In the genomic region with DNA sequence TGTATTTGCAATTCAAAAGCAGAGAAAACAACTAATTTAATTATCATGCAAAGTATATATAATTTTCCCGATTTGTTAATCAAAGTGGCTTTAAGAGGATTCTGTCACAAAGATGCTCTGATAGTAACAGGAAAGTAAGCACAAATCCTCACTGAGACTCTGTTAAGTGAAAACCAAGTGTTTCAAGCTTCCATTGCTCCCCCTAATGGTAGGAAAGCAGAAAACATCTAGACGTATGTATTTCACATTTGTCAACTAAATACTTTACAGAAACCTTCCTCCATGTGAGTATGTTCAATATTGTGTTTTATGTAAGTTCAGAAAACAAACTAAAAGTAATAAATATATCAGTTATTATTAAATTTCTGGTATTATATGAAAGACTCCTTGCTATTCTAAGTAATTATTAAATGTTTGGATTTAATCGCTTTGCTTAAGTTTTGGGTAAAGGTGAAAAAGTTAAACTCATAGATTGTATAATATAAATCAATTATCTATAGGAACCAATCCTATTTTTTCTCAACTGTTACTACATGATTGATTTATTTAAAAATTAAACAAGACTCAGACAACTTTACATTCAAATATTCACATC, we compare ENCODE assay signal across 8 cellular contexts. TPM values are rescaled to one million over a fixed set of nuclear protein-coding genes. Genes with fewer than 3 reads are reported as not detected.
DNase-seq lines count a peak whose midpoint lies in the region; ATAC-seq and TF ChIP-seq lines count a peak whose summit lies in the region.

No MANE protein-coding gene starts in this region.

- peaks cover 0 to 4% (median 0%) of the 10 kb centered on the region in 3 donors for H3K4me1 ChIP-seq in gastroesophageal sphincter

- H3K27ac ChIP-seq in gastroesophageal sphincter = no peak overlapping the region

- H3K27me3 ChIP-seq in gastroesophageal sphincter = no peaks in the 10 kb centered on the region

- TF ChIP-seq CTCF in natural killer cell (IDR thresholded peaks at IDR 0.05) (peak; percentile 70), gastroesophageal sphincter (IDR thresholded peaks at IDR 0.05) (peak; percentile 25 to 64 (median 48))

- intact Hi-C loops in natural killer cell (cut with micrococcal nuclease) = no loop called here

- H3K4me3 Mint-ChIP-seq in natural killer cell = no peak overlapping the region
- no peak overlapping the region for H3K4me3 Mint-ChIP-seq in natural killer cell treated with Interleukin-12 subunit alpha and Interleukin-12 subunit beta and Interleukin-15 and Interleukin-18, amount 100 ng/mL, for 72 hours

- H3K27ac Mint-ChIP-seq in natural killer cell = no peak overlapping the region
- no peak overlapping the region for H3K27ac Mint-ChIP-seq in natural killer cell treated with Interleukin-12 subunit alpha and Interleukin-12 subunit beta and Interleukin-15 and Interleukin-18, amount 100 ng/mL, for 72 hours

- no peaks in the 10 kb centered on the region for H3K4me1 Mint-ChIP-seq in natural killer cell
- H3K4me1 Mint-ChIP-seq in natural killer cell treated with Interleukin-12 subunit alpha and Interleukin-12 subunit beta and Interleukin-15 and Interleukin-18, amount 100 ng/mL, for 72 hours (ENCODE audit: low read depth in 2 of 2) = no peaks in the 10 kb centered on the region

- no peak for TF ChIP-seq POLR2A in gastroesophageal sphincter (IDR thresholded peaks at IDR 0.05)

- H3K27me3 Mint-ChIP-seq in natural killer cell (ENCODE audit: low read depth in 2 of 2) = peaks cover 0 to 11% of the 10 kb centered on the region in 2 donors
- H3K27me3 Mint-ChIP-seq in natural killer cell treated with Interleukin-12 subunit alpha and Interleukin-12 subunit beta and Interleukin-15 and Interleukin-18, amount 100 ng/mL, for 72 hours = no peaks in the 10 kb centered on the region

- DNase-seq in natural killer cell = no peak
- DNase-seq in natural killer cell treated with Interleukin-12 subunit alpha and Interleukin-12 subunit beta and Interleukin-15 and Interleukin-18, amount 100 ng/mL, for 72 hours (ENCODE audit: low spot score) = no peak
- peak; percentile 53 for DNase-seq in MV-4-11 (lab: John Stamatoyannopoulos, UW)
- DNase-seq in SKM-1 treated with dmso at 0.1 percent for 144 hours (lab: John Stamatoyannopoulos, UW; ENCODE audit: unreplicated experiment) = peak; percentile 13
- peak; percentile 13 for DNase-seq in smooth muscle cell of the brain vasculature (ENCODE audit: low read depth, low spot score)
- no peak for DNase-seq in NK-92 treated with Interleukin-12 subunit alpha and Interleukin-12 subunit beta, amount 100 ng/mL, for 24 hours (lab: John Stamatoyannopoulos, UW)

- peak; percentile 39 to 65 (median 54) for ATAC-seq in natural killer cell
- no peak for ATAC-seq in natural killer cell treated with Interleukin-12 subunit alpha and Interleukin-12 subunit beta and Interleukin-15 and Interleukin-18, amount 100 ng/mL, for 72 hours
- peak; percentile 79 for ATAC-seq in HG02571 (IDR thresholded peaks at IDR 0.05; ENCODE audit: unreplicated experiment)
- no peak for ATAC-seq in gastroesophageal sphincter

- no peaks in the 10 kb centered on the region for H3K9me3 ChIP-seq in gastroesophageal sphincter

- H3K36me3 Mint-ChIP-seq in natural killer cell = no peaks in the 10 kb centered on the region
- H3K36me3 Mint-ChIP-seq in natural killer cell treated with Interleukin-12 subunit alpha and Interleukin-12 subunit beta and Interleukin-15 and Interleukin-18, amount 100 ng/mL, for 72 hours = no peaks in the 10 kb centered on the region

- no peak overlapping the region for H3K4me3 ChIP-seq in gastroesophageal sphincter

- 32% methylated on average over 3 of the region's 3 CpGs for WGBS in gastroesophageal sphincter (ENCODE audit: low coverage in 1 of 2), 2 donors

- H3K36me3 ChIP-seq in gastroesophageal sphincter = no peaks in the 10 kb centered on the region

- no peaks in the 10 kb centered on the region for H3K9me3 Mint-ChIP-seq in natural killer cell
- H3K9me3 Mint-ChIP-seq in natural killer cell treated with Interleukin-12 subunit alpha and Interleukin-12 subunit beta and Interleukin-15 and Interleukin-18, amount 100 ng/mL, for 72 hours = no peaks in the 10 kb centered on the region

- TF ChIP-seq EP300 in gastroesophageal sphincter (IDR thresholded peaks at IDR 0.05) = no peak

RNA-seq across cellular contexts. Expression of a gene that starts 1.5 kb away (rescaled TPM):
- not detected for total RNA-seq in natural killer cell
- total RNA-seq in natural killer cell treated with Interleukin-12 subunit alpha and Interleukin-12 subunit beta and Interleukin-15 and Interleukin-18, amount 100 ng/mL, for 72 hours = not detected
- under 1 TPM in 3 of 4 donors, not detected in 1; 0.40 to 0.66 (median 0.47) TPM for total RNA-seq in gastroesophageal sphincter

RNA-seq across cellular contexts. Expression of a gene that starts 36.4 kb away (rescaled TPM):
- total RNA-seq in natural killer cell (not detected), gastroesophageal sphincter (1 to 10 TPM; 1.6 to 6.1 (median 2.5) TPM)
- not detected for total RNA-seq in natural killer cell treated with Interleukin-12 subunit alpha and Interleukin-12 subunit beta and Interleukin-15 and Interleukin-18, amount 100 ng/mL, for 72 hours

Comparison
In these comparisons a context has a peak if more than half of its experiments do, and no peak if none do; other contexts are left out.
1. ATAC-seq: peak in natural killer cell (3 of 3) and HG02571 (single experiment); none in natural killer cell treated with Interleukin-12 subunit alpha and Interleukin-12 subunit beta and Interleukin-15 and Interleukin-18, amount 100 ng/mL, for 72 hours (0 of 2) and gastroesophageal sphincter (single experiment).
2. DNase-seq: peak in MV-4-11 (single experiment), SKM-1 treated with dmso at 0.1 percent for 144 hours (single experiment) and smooth muscle cell of the brain vasculature (single experiment); none in natural killer cell (single experiment), natural killer cell treated with Interleukin-12 subunit alpha and Interleukin-12 subunit beta and Interleukin-15 and Interleukin-18, amount 100 ng/mL, for 72 hours (single experiment) and NK-92 treated with Interleukin-12 subunit alpha and Interleukin-12 subunit beta, amount 100 ng/mL, for 24 hours (single experiment).